1 cellular context compared by ENCODE assay signal in the genomic region with DNA sequence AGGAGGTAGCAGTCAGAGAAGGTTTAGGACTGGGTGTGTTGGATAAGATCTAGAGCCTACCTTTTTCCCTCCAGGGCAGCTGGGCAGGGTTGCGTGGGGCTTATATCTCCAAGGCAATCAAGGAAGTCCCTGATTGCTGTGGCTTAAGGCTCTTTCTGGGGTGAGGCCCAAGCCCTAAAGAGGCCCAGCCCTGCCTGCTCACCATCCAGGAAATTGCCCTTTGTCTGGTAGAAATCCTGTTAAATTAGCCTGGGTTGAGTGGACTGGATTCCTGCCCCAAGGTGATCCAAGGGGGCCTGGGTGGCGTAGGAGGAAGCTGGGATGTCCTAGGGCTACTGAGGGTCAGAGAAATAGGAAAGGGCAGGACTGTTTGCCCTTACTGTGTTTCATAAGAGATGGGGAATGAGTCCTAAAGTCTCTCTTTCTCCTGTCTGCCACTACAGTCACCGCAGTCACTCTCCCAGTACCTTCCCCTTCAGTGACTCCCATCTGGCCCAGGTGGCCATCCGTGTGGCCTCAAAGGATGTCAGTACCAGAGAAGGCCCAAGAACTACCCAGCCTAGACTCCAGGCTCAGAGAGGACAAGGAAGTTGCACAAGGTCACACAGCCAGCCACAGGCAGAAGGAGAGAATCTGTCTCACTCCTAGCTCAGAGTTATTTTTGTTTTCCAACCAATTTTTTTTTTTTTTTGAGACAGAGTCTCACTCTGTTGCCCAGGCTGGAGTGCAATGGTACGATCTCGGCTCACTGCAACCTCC.
TF ChIP-seq lines count a peak whose summit lies in the region.

No MANE protein-coding gene starts in this region.

TF ChIP-seq in GM12878, 131 proteins besides CTCF, POLR2A, EP300 and RAD21 (continued from another document):
- TF ChIP-seq, protein P1, sequence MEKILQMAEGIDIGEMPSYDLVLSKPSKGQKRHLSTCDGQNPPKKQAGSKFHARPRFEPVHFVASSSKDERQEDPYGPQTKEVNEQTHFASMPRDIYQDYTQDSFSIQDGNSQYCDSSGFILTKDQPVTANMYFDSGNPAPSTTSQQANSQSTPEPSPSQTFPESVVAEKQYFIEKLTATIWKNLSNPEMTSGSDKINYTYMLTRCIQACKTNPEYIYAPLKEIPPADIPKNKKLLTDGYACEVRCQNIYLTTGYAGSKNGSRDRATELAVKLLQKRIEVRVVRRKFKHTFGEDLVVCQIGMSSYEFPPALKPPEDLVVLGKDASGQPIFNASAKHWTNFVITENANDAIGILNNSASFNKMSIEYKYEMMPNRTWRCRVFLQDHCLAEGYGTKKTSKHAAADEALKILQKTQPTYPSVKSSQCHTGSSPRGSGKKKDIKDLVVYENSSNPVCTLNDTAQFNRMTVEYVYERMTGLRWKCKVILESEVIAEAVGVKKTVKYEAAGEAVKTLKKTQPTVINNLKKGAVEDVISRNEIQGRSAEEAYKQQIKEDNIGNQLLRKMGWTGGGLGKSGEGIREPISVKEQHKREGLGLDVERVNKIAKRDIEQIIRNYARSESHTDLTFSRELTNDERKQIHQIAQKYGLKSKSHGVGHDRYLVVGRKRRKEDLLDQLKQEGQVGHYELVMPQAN (conservative IDR thresholded peaks at IDR 0.05), result no peak
- TF ChIP-seq NR2C1 (IDR thresholded peaks at IDR 0.05) (no peak), MYB (IDR thresholded peaks at IDR 0.05; ENCODE audit: borderline replicate concordance, low read depth, low read length) (no peak), RAD51 (IDR thresholded peaks at IDR 0.05) (no peak), MTA2 (IDR thresholded peaks at IDR 0.05; ENCODE audit: low read depth) (no peak), CHD1 (IDR thresholded peaks at IDR 0.05; ENCODE audit: low read depth, low read length) (no peak), TAF1 (IDR thresholded peaks at IDR 0.05; ENCODE audit: borderline replicate concordance, low read depth, low read length) (no peak), BMI1 (IDR thresholded peaks at IDR 0.05; ENCODE audit: borderline replicate concordance) (no peak), SMAD5 (IDR thresholded peaks at IDR 0.05; ENCODE audit: low read depth) (no peak), SIX5 (IDR thresholded peaks at IDR 0.05; ENCODE audit: low read depth, low read length, severe bottlenecking) (no peak), GABPA (IDR thresholded peaks at IDR 0.05; ENCODE audit: low read depth) (no peak), NR2F1 (conservative IDR thresholded peaks at IDR 0.05) (no peak)
- TF ChIP-seq, protein P2, sequence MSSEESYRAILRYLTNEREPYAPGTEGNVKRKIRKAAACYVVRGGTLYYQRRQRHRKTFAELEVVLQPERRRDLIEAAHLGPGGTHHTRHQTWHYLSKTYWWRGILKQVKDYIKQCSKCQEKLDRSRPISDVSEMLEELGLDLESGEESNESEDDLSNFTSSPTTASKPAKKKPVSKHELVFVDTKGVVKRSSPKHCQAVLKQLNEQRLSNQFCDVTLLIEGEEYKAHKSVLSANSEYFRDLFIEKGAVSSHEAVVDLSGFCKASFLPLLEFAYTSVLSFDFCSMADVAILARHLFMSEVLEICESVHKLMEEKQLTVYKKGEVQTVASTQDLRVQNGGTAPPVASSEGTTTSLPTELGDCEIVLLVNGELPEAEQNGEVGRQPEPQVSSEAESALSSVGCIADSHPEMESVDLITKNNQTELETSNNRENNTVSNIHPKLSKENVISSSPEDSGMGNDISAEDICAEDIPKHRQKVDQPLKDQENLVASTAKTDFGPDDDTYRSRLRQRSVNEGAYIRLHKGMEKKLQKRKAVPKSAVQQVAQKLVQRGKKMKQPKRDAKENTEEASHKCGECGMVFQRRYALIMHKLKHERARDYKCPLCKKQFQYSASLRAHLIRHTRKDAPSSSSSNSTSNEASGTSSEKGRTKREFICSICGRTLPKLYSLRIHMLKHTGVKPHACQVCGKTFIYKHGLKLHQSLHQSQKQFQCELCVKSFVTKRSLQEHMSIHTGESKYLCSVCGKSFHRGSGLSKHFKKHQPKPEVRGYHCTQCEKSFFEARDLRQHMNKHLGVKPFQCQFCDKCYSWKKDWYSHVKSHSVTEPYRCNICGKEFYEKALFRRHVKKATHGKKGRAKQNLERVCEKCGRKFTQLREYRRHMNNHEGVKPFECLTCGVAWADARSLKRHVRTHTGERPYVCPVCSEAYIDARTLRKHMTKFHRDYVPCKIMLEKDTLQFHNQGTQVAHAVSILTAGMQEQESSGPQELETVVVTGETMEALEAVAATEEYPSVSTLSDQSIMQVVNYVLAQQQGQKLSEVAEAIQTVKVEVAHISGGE (CRISPR knock-in tag; IDR thresholded peaks at IDR 0.05), result no peak
- TF ChIP-seq, protein P3, sequence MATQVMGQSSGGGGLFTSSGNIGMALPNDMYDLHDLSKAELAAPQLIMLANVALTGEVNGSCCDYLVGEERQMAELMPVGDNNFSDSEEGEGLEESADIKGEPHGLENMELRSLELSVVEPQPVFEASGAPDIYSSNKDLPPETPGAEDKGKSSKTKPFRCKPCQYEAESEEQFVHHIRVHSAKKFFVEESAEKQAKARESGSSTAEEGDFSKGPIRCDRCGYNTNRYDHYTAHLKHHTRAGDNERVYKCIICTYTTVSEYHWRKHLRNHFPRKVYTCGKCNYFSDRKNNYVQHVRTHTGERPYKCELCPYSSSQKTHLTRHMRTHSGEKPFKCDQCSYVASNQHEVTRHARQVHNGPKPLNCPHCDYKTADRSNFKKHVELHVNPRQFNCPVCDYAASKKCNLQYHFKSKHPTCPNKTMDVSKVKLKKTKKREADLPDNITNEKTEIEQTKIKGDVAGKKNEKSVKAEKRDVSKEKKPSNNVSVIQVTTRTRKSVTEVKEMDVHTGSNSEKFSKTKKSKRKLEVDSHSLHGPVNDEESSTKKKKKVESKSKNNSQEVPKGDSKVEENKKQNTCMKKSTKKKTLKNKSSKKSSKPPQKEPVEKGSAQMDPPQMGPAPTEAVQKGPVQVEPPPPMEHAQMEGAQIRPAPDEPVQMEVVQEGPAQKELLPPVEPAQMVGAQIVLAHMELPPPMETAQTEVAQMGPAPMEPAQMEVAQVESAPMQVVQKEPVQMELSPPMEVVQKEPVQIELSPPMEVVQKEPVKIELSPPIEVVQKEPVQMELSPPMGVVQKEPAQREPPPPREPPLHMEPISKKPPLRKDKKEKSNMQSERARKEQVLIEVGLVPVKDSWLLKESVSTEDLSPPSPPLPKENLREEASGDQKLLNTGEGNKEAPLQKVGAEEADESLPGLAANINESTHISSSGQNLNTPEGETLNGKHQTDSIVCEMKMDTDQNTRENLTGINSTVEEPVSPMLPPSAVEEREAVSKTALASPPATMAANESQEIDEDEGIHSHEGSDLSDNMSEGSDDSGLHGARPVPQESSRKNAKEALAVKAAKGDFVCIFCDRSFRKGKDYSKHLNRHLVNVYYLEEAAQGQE (IDR thresholded peaks at IDR 0.05; ENCODE audit: low read depth, low read length), result no peak
- TF ChIP-seq, protein P4, sequence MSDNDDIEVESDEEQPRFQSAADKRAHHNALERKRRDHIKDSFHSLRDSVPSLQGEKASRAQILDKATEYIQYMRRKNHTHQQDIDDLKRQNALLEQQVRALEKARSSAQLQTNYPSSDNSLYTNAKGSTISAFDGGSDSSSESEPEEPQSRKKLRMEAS (IDR thresholded peaks at IDR 0.05; ENCODE audit: low read depth, low read length), result no peak
- TF ChIP-seq, protein P5, sequence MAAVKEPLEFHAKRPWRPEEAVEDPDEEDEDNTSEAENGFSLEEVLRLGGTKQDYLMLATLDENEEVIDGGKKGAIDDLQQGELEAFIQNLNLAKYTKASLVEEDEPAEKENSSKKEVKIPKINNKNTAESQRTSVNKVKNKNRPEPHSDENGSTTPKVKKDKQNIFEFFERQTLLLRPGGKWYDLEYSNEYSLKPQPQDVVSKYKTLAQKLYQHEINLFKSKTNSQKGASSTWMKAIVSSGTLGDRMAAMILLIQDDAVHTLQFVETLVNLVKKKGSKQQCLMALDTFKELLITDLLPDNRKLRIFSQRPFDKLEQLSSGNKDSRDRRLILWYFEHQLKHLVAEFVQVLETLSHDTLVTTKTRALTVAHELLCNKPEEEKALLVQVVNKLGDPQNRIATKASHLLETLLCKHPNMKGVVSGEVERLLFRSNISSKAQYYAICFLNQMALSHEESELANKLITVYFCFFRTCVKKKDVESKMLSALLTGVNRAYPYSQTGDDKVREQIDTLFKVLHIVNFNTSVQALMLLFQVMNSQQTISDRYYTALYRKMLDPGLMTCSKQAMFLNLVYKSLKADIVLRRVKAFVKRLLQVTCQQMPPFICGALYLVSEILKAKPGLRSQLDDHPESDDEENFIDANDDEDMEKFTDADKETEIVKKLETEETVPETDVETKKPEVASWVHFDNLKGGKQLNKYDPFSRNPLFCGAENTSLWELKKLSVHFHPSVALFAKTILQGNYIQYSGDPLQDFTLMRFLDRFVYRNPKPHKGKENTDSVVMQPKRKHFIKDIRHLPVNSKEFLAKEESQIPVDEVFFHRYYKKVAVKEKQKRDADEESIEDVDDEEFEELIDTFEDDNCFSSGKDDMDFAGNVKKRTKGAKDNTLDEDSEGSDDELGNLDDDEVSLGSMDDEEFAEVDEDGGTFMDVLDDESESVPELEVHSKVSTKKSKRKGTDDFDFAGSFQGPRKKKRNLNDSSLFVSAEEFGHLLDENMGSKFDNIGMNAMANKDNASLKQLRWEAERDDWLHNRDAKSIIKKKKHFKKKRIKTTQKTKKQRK (IDR thresholded peaks at IDR 0.05; ENCODE audit: low read depth, low read length), result no peak
- TF ChIP-seq, protein P6, sequence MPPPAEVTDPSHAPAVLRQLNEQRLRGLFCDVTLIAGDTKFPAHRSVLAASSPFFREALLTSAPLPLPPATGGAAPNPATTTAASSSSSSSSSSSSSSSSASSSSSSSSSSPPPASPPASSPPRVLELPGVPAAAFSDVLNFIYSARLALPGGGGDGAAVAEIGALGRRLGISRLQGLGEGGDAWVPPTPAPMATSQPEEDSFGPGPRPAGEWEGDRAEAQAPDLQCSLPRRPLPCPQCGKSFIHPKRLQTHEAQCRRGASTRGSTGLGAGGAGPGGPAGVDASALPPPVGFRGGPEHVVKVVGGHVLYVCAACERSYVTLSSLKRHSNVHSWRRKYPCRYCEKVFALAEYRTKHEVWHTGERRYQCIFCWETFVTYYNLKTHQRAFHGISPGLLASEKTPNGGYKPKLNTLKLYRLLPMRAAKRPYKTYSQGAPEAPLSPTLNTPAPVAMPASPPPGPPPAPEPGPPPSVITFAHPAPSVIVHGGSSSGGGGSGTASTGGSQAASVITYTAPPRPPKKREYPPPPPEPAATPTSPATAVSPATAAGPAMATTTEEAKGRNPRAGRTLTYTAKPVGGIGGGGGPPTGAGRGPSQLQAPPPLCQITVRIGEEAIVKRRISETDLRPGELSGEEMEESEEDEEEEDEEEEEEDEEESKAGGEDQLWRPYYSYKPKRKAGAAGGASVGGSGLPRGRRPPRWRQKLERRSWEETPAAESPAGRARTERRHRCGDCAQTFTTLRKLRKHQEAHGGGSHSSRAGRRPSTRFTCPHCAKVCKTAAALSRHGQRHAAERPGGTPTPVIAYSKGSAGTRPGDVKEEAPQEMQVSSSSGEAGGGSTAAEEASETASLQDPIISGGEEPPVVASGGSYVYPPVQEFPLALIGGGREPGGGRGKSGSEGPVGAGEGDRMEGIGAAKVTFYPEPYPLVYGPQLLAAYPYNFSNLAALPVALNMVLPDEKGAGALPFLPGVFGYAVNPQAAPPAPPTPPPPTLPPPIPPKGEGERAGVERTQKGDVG (CRISPR knock-in tag; IDR thresholded peaks at IDR 0.05), result no peak
- TF ChIP-seq, protein P7, sequence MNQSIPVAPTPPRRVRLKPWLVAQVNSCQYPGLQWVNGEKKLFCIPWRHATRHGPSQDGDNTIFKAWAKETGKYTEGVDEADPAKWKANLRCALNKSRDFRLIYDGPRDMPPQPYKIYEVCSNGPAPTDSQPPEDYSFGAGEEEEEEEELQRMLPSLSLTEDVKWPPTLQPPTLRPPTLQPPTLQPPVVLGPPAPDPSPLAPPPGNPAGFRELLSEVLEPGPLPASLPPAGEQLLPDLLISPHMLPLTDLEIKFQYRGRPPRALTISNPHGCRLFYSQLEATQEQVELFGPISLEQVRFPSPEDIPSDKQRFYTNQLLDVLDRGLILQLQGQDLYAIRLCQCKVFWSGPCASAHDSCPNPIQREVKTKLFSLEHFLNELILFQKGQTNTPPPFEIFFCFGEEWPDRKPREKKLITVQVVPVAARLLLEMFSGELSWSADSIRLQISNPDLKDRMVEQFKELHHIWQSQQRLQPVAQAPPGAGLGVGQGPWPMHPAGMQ (IDR thresholded peaks at IDR 0.05; ENCODE audit: borderline replicate concordance), result no peak
- TF ChIP-seq, protein P8, sequence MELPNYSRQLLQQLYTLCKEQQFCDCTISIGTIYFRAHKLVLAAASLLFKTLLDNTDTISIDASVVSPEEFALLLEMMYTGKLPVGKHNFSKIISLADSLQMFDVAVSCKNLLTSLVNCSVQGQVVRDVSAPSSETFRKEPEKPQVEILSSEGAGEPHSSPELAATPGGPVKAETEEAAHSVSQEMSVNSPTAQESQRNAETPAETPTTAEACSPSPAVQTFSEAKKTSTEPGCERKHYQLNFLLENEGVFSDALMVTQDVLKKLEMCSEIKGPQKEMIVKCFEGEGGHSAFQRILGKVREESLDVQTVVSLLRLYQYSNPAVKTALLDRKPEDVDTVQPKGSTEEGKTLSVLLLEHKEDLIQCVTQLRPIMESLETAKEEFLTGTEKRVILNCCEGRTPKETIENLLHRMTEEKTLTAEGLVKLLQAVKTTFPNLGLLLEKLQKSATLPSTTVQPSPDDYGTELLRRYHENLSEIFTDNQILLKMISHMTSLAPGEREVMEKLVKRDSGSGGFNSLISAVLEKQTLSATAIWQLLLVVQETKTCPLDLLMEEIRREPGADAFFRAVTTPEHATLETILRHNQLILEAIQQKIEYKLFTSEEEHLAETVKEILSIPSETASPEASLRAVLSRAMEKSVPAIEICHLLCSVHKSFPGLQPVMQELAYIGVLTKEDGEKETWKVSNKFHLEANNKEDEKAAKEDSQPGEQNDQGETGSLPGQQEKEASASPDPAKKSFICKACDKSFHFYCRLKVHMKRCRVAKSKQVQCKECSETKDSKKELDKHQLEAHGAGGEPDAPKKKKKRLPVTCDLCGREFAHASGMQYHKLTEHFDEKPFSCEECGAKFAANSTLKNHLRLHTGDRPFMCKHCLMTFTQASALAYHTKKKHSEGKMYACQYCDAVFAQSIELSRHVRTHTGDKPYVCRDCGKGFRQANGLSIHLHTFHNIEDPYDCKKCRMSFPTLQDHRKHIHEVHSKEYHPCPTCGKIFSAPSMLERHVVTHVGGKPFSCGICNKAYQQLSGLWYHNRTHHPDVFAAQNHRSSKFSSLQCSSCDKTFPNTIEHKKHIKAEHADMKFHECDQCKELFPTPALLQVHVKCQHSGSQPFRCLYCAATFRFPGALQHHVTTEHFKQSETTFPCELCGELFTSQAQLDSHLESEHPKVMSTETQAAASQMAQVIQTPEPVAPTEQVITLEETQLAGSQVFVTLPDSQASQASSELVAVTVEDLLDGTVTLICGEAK (IDR thresholded peaks at IDR 0.05; ENCODE audit: borderline replicate concordance), result no peak
